1 cellular context compared by ENCODE assay signal in the genomic region with DNA sequence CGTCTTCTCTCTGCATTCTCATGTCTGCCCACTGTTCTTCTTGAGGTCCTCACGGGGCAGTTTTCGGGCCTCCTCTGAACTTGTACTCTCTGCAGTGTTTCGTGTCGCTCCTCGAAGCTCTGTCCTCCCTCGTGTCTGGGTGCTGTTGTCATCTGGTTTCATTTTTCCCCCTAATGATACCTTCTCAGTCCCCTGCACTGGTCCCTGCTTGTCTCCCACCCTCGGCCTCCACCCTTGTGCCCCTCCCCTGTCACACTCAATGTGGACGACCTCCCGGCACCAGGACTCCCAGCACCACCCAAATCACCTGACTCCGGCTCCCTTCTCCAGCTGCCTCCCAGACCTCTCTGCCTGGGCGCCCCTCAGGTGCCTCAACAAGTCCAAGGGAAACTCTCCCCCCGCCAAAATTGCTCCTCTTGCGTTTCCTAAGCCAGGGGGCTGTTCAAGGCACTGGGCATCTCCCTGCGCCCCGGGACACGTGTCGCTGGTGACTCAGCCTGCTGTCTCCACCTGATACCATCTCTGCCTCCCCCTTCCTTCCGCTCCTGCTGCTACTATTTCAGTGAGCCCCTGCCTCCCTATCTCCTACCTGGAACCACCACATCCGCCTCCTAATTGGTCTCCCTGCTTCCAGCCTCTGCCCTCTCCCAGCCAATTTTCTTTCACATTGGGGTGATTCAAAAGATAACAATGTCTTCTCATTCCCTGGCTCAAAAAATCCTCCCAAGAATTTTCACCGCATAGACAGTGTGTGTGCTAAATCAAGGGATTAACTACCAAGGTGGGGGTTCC.
A peak's percentile ranks its signal among the peaks of the same experiment; 100 is the strongest.
TF ChIP-seq lines count a peak whose summit lies in the region.

No MANE protein-coding gene starts in this region.

TF ChIP-seq in HepG2, 621 proteins besides CTCF, POLR2A, EP300 and RAD21 (continued from another document):
- TF ChIP-seq MNT (IDR thresholded peaks at IDR 0.05) (peak; percentile 26; the same call in 1 of the 2 replicates), ETV5 (CRISPR knock-in tag; IDR thresholded peaks at IDR 0.05; ENCODE audit: borderline replicate concordance) (no peak)
TF ChIP-seq in HepG2: peak in this region for 1.
